In the genomic region with DNA sequence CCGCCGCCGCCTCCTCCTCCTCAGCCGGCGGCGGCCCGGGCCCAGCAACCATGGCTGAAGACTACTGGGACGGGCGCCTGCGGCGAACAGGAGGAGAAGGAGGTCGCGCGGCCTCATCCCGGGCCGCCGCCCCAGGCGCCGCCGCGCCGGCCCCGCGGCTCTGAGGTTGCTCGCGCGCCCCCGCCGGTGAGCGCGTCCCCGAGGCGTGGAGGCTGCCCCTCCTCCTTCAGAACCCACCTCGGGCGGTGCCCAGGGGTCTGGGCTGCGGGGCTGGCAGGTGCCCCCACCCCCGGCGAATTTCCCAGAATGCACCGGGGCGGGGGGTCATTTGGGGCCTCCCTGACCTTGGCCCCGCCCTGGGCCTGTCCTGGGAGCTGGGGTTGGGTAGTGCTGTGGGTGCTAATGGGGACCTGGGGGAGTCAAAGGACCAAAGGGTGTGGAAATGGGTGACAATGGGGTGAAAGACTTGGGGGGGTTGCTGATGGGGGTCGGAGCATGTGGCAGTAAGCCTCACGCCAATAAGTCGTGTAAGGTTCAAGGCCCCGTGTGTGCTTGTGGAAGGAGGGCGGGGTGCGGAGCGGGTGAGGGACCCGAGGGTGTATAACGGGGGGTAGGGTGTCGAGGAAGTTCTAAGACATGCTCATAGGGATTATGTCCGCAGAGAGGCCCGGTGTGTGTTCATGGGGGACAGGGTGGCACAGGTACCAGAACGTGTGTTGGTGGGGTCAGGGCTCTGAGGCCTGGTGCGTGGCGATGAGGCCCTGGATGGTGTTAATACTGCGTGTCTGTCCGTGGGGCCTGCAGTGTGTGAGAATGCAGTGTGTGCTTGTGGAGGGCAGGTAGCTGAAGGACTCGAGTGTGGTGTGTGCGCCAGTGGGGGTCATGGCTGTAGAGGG, we compare ENCODE assay signal across 8 cellular contexts. TPM values are rescaled to one million over a fixed set of nuclear protein-coding genes. Genes with fewer than 3 reads are reported as not detected.
DNase-seq lines count a peak whose midpoint lies in the region; ATAC-seq and TF ChIP-seq lines count a peak whose summit lies in the region.

No MANE protein-coding gene starts in this region.

- peaks cover 26% of the 10 kb centered on the region for H3K4me1 Mint-ChIP-seq in T-helper 2 cell treated with Interferon-gamma antibody and Interleukin-4, amounts not matched to agents 5 μg/mL and 100 μg/mL, for 36 hours (ENCODE audit: low read depth)

- H3K36me3 Mint-ChIP-seq in T-helper 2 cell treated with Interferon-gamma antibody and Interleukin-4, amounts not matched to agents 5 μg/mL and 100 μg/mL, for 36 hours (ENCODE audit: low read depth): peaks cover 36% of the 10 kb centered on the region

- H3K27ac ChIP-seq in breast epithelium: peak overlapping the region; percentile 94 to 97
- peak overlapping the region; percentile 98 for H3K27ac ChIP-seq in layer of hippocampus (ENCODE audit: low read depth, low read length)

- no peak for ATAC-seq in Right ventricle myocardium inferior
- ATAC-seq in HG02981 (IDR thresholded peaks at IDR 0.05; ENCODE audit: unreplicated experiment): no peak

- peak; percentile 75 for DNase-seq in Right ventricle myocardium inferior (ENCODE audit: missing footprints)
- no peak for DNase-seq in cardiac septum (ENCODE audit: low spot score)
- DNase-seq in T-helper 2 cell treated with Interferon-gamma antibody and Interleukin-4, amounts not matched to agents 5 μg/mL and 100 μg/mL, for 36 hours (ENCODE audit: low spot score): peak; percentile 35
- DNase-seq in breast epithelium (ENCODE audit: low spot score in 2 of 2): peak in 1 of 2 donors; percentile 37
- peak; percentile 23 to 56 for DNase-seq in stimulated activated CD4-positive, alpha-beta T cell treated with anti-CD3 and anti-CD28 coated beads, Interleukin-4, amount 100 ng/mL, for 4 hours
- DNase-seq in NCI-H187 treated with DMSO at 0.1 percent for 48 hours (lab: John Stamatoyannopoulos, UW): no peak

- no peak for TF ChIP-seq POLR2A in breast epithelium (IDR thresholded peaks at IDR 0.05)

- no peaks in the 10 kb centered on the region for H3K27me3 Mint-ChIP-seq in T-helper 2 cell treated with Interferon-gamma antibody and Interleukin-4, amounts not matched to agents 5 μg/mL and 100 μg/mL, for 36 hours (ENCODE audit: low read depth)

- H3K9me3 Mint-ChIP-seq in T-helper 2 cell treated with Interferon-gamma antibody and Interleukin-4, amounts not matched to agents 5 μg/mL and 100 μg/mL, for 36 hours: no peaks in the 10 kb centered on the region

- H3K36me3 ChIP-seq in breast epithelium: no peaks in the 10 kb centered on the region

- intact Hi-C loops in Right ventricle myocardium inferior (cut with DNase I) (loop anchor here (2.0 kb wide), 1 partner anchor 14 kb away; the partner anchor contains the start of gene USP11), cardiac septum (cut with DNase I) (loop anchor here (1.0 to 10.0 kb wide), 2 partner anchors 13 to 146 kb away; no protein-coding TSS in a partner anchor), breast epithelium (cut with DNase I; ENCODE audit: low total_unique reads) (no loop called here)

- H3K4me3 ChIP-seq in breast epithelium: peak overlapping the region; percentile 76 to 96 (median 85)

- peaks cover 6 to 9% of the 10 kb centered on the region in 2 donors for H3K4me1 ChIP-seq in breast epithelium

- H3K4me3 Mint-ChIP-seq in T-helper 2 cell treated with Interferon-gamma antibody and Interleukin-4, amounts not matched to agents 5 μg/mL and 100 μg/mL, for 36 hours: peak overlapping the region; percentile 93

- peak overlapping the region; percentile 92 for H3K27ac Mint-ChIP-seq in T-helper 2 cell treated with Interferon-gamma antibody and Interleukin-4, amounts not matched to agents 5 μg/mL and 100 μg/mL, for 36 hours

- TF ChIP-seq CTCF in breast epithelium (IDR thresholded peaks at IDR 0.05): no peak

- no peaks in the 10 kb centered on the region for H3K9me3 ChIP-seq in breast epithelium

- peaks cover 0 to 12% of the 10 kb centered on the region in 2 donors for H3K27me3 ChIP-seq in breast epithelium
- H3K27me3 ChIP-seq in layer of hippocampus (ENCODE audit: control insufficient read depth, insufficient read depth, low read length): no peaks in the 10 kb centered on the region

RNA-seq across cellular contexts. Expression of gene CDK16, which starts 0.7 kb away (rescaled TPM):
- total RNA-seq in Right ventricle myocardium inferior: 139 TPM
- 177 TPM for total RNA-seq in cardiac septum
- total RNA-seq in breast epithelium: 10 to 100 TPM; 65.9 to 80.2 (median 73.1) TPM

RNA-seq across cellular contexts. Expression of gene USP11, which starts 13.6 kb away (rescaled TPM):
- total RNA-seq in Right ventricle myocardium inferior (31.5 TPM), cardiac septum (64.9 TPM), breast epithelium (10 to 100 TPM; 21.3 to 42.0 (median 29.4) TPM)

RNA-seq across cellular contexts. Expression of gene UBA1, which starts 25.5 kb away (rescaled TPM):
- total RNA-seq in Right ventricle myocardium inferior (93.5 TPM), cardiac septum (160 TPM), breast epithelium (100 to 1,000 TPM; 109 to 149 (median 141) TPM)

Comparison
In these comparisons a context has a peak if more than half of its experiments do, and no peak if none do; other contexts are left out.
1. DNase-seq: peak in Right ventricle myocardium inferior (single experiment), T-helper 2 cell treated with Interferon-gamma antibody and Interleukin-4, amounts not matched to agents 5 μg/mL and 100 μg/mL, for 36 hours (single experiment) and stimulated activated CD4-positive, alpha-beta T cell treated with anti-CD3 and anti-CD28 coated beads, Interleukin-4, amount 100 ng/mL, for 4 hours (2 of 2); none in cardiac septum (single experiment) and NCI-H187 treated with DMSO at 0.1 percent for 48 hours (single experiment).